ENCODE assay signal across 13 cellular contexts in the genomic region with DNA sequence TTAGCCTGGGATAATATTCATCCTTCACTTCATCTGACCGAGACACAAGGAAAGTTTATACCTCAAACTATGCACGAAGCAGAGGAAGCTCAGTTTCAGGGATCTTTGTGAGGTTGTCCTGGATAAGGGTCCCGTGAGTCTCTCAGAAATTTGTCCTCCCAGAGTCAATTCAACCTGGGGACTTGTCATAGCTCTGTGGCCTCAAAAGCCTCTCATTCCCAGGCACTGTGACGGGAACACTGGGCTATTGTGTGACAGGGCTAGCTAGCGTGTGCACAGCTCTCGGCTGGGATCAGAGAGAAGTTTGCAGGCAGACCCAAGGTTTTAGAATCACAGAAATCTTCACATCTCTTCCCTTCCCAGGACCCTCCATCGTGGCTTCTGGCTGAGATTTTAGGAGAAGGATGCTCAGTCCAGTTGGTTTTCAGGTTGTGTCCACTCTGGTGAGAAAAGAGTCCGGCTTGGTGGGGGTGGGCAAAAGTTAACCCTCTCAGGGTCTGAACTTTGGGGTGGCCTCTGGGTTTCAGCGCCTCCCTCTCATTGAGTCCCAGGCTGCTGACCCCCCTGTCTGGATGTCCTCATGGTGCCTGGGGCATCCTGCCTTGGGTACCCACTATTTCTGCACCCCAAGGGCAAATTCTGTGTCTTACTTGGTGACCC. TPM values are rescaled to one million over a fixed set of nuclear protein-coding genes. Genes with fewer than 3 reads are reported as not detected.
DNase-seq lines count a peak whose midpoint lies in the region; ATAC-seq and TF ChIP-seq lines count a peak whose summit lies in the region.
"Had no signal": no experiment of that assay in that cellular context is flagged by ENCODE, and none has a peak within 500 bp of the region (broad histone marks: within the 10 kb centered on the region; RNA-seq: fewer than 3 reads in every experiment).

No MANE protein-coding gene starts in this region.

- no peaks in the 10 kb centered on the region for H3K27me3 Mint-ChIP-seq in central memory CD8-positive, alpha-beta T cell
- H3K27me3 Mint-ChIP-seq: dendritic cell treated with granulocyte-macrophage colony-stimulating factor and Interleukin-4, amounts not matched to agents 40 ng/mL and 50 ng/mL, for 4 days had no signal

- H3K27ac ChIP-seq in PC-9 (peak overlapping the region; percentile 95), A673 (ENCODE audit: low read depth, low read length, poor library complexity, severe bottlenecking) (no peak overlapping the region)

- BruUV-seq in PC-9 (replicated peaks; lab: Mats Ljungman, UMichigan), result no TSS peak
- no TSS peak for BruUV-seq in A673 (replicated peaks; lab: Mats Ljungman, UMichigan)

- CTCF ChIA-PET in PC-9 (lab: Charles Lee), result no interaction called here
- CTCF ChIA-PET in A673 (lab: Charles Lee), result interaction anchor here (0.7 to 0.9 kb wide), 2 partner anchors 26 to 30 kb away, joined by 3 read pairs; no protein-coding TSS in a partner anchor

- H3K36me3 ChIP-seq in PC-9 (ENCODE audit: low read depth) (no peaks in the 10 kb centered on the region), A673 (ENCODE audit: insufficient read depth, low read length, poor library complexity, severe bottlenecking) (no peaks in the 10 kb centered on the region)

- DNase-seq in PC-9, result no peak
- no peak for DNase-seq in central memory CD8-positive, alpha-beta T cell (ENCODE audit: low spot score in 2 of 2)
- DNase-seq in medulla oblongata (ENCODE audit: extremely low spot score), result peak; percentile 90
- no peak for DNase-seq in stimulated activated effector memory CD8-positive, alpha-beta T cell treated with anti-CD3 and anti-CD28 coated beads, Interleukin-12 subunit alpha, Interleukin-12 subunit beta, amount 100 ng/mL, for 72 hours (ENCODE audit: low spot score in 2 of 2)
- DNase-seq in ureter (ENCODE audit: low spot score), result no peak
- DNase-seq in A673 (ENCODE audit: low spot score), result no peak
- DNase-seq: glutamatergic neuron, NCI-H524, SIG-M5 had no signal

- no peaks in the 10 kb centered on the region for H3K79me2 ChIP-seq in PC-9 (ENCODE audit: low read depth)

- H3K27me3 ChIP-seq in PC-9 (ENCODE audit: insufficient read depth, low read depth), result no peaks in the 10 kb centered on the region
- H3K27me3 ChIP-seq in A673 (replicated peaks; ENCODE audit: insufficient read depth, low read depth, low read length, poor library complexity), result no peaks in the 10 kb centered on the region

- POLR2A ChIA-PET in PC-9 (lab: Charles Lee; ENCODE audit: unreplicated experiment), result interaction anchor here (0.6 kb wide), 1 partner anchor 119 kb away, joined by 3 read pairs; no protein-coding TSS in a partner anchor
- POLR2A ChIA-PET in A673 (lab: Charles Lee; ENCODE audit: low non-redundant PET), result no interaction called here

- TF ChIP-seq CTCF in PC-9 (conservative IDR thresholded peaks at IDR 0.05) (no peak), A673 (conservative IDR thresholded peaks at IDR 0.05; ENCODE audit: low read depth, low read length) (no peak)

- H3K9me3 Mint-ChIP-seq in central memory CD8-positive, alpha-beta T cell, result no peaks in the 10 kb centered on the region
- no peaks in the 10 kb centered on the region for H3K9me3 Mint-ChIP-seq in stimulated activated effector memory CD8-positive, alpha-beta T cell treated with anti-CD3 and anti-CD28 coated beads, Interleukin-12 subunit alpha, Interleukin-12 subunit beta, amount 100 ng/mL, for 72 hours
- H3K9me3 Mint-ChIP-seq: dendritic cell treated with granulocyte-macrophage colony-stimulating factor and Interleukin-4, amounts not matched to agents 40 ng/mL and 50 ng/mL, for 4 days; GM23338 had no signal

- H3K27ac Mint-ChIP-seq in central memory CD8-positive, alpha-beta T cell (ENCODE audit: low read depth), result peak overlapping the region; percentile 32
- H3K27ac Mint-ChIP-seq in stimulated activated effector memory CD8-positive, alpha-beta T cell treated with anti-CD3 and anti-CD28 coated beads, Interleukin-12 subunit alpha, Interleukin-12 subunit beta, amount 100 ng/mL, for 72 hours, result peak overlapping the region; percentile 34
- H3K27ac Mint-ChIP-seq: GM23338 had no signal

- intact Hi-C loops in PC-9 (cut with micrococcal nuclease; ENCODE audit: unreplicated experiment), result loop anchor here (5.0 kb wide), 1 partner anchor 1746 kb away; no protein-coding TSS in a partner anchor
- intact Hi-C loops in A673 (cut with micrococcal nuclease; ENCODE audit: unreplicated experiment), result no loop called here

- H3K4me1 ChIP-seq in PC-9 (replicated peaks; ENCODE audit: insufficient read depth), result peaks cover 86% of the 10 kb centered on the region
- peaks cover 15% of the 10 kb centered on the region for H3K4me1 ChIP-seq in A673 (ENCODE audit: insufficient read depth, low read length, poor library complexity, severe bottlenecking)

- H3K4me3 Mint-ChIP-seq in central memory CD8-positive, alpha-beta T cell, result no peak overlapping the region
- no peak overlapping the region for H3K4me3 Mint-ChIP-seq in stimulated activated effector memory CD8-positive, alpha-beta T cell treated with anti-CD3 and anti-CD28 coated beads, Interleukin-12 subunit alpha, Interleukin-12 subunit beta, amount 100 ng/mL, for 72 hours
- H3K4me3 Mint-ChIP-seq: dendritic cell treated with granulocyte-macrophage colony-stimulating factor and Interleukin-4, amounts not matched to agents 40 ng/mL and 50 ng/mL, for 4 days; GM23338 had no signal

- peaks cover 12% of the 10 kb centered on the region for H3K36me3 Mint-ChIP-seq in central memory CD8-positive, alpha-beta T cell (ENCODE audit: insufficient read depth)
- H3K36me3 Mint-ChIP-seq in stimulated activated effector memory CD8-positive, alpha-beta T cell treated with anti-CD3 and anti-CD28 coated beads, Interleukin-12 subunit alpha, Interleukin-12 subunit beta, amount 100 ng/mL, for 72 hours, result peaks cover 6% of the 10 kb centered on the region

- H3F3A ChIP-seq in PC-9 (ENCODE audit: insufficient read depth, low read depth), result peaks cover 73% of the 10 kb centered on the region

- H3K4me3 ChIP-seq in PC-9 (no peak overlapping the region), A673 (ENCODE audit: low read depth, low read length, poor library complexity, severe bottlenecking) (no peak overlapping the region)
- H3K4me3 ChIP-seq: GM23338 had no signal

- H3K9me2 ChIP-seq in PC-9 (ENCODE audit: insufficient read depth), result no peaks in the 10 kb centered on the region

- peaks cover 35% of the 10 kb centered on the region for H3K4me1 Mint-ChIP-seq in central memory CD8-positive, alpha-beta T cell
- peaks cover 57% of the 10 kb centered on the region for H3K4me1 Mint-ChIP-seq in stimulated activated effector memory CD8-positive, alpha-beta T cell treated with anti-CD3 and anti-CD28 coated beads, Interleukin-12 subunit alpha, Interleukin-12 subunit beta, amount 100 ng/mL, for 72 hours

- TF ChIP-seq POLR2A in GM18505 (IDR thresholded peaks at IDR 0.05; ENCODE audit: borderline replicate concordance, extremely low read depth, insufficient read depth, insufficient read length), result no peak

- H4K20me1 ChIP-seq in PC-9 (ENCODE audit: insufficient read depth), result no peaks in the 10 kb centered on the region

- H3K4me2 ChIP-seq in PC-9, result peak overlapping the region; percentile 37
- H3K4me2 ChIP-seq: GM23338 had no signal

- H3K9me3 ChIP-seq in PC-9 (ENCODE audit: insufficient read depth, low read depth), result no peaks in the 10 kb centered on the region
- no peaks in the 10 kb centered on the region for H3K9me3 ChIP-seq in A673 (ENCODE audit: low read depth, low read length, poor library complexity, severe bottlenecking)

- no peak overlapping the region for H2AFZ ChIP-seq in PC-9

- ATAC-seq in central memory CD8-positive, alpha-beta T cell (replicated peaks; ENCODE audit: extremely low read depth, poor library complexity, severe bottlenecking), result no peak
- ATAC-seq in stimulated activated effector memory CD8-positive, alpha-beta T cell treated with anti-CD3 and anti-CD28 coated beads, Interleukin-12 subunit alpha, Interleukin-12 subunit beta, amount 100 ng/mL, for 72 hours, result no peak
- ATAC-seq in HG03045 (IDR thresholded peaks at IDR 0.05; ENCODE audit: unreplicated experiment) (no peak), GM18505 (IDR thresholded peaks at IDR 0.05; ENCODE audit: unreplicated experiment) (no peak)

RNA-seq across cellular contexts. Expression of a gene that starts 20.4 kb away (rescaled TPM):
- 128 and 158 TPM in 2 replicates for total RNA-seq in PC-9 (2021)
- total RNA-seq in ureter, result 81.0 TPM
- 147 and 174 TPM in 2 replicates for total RNA-seq in A673 (2021)
